Comparison of ENCODE assay signal across 8 cellular contexts in the genomic region with DNA sequence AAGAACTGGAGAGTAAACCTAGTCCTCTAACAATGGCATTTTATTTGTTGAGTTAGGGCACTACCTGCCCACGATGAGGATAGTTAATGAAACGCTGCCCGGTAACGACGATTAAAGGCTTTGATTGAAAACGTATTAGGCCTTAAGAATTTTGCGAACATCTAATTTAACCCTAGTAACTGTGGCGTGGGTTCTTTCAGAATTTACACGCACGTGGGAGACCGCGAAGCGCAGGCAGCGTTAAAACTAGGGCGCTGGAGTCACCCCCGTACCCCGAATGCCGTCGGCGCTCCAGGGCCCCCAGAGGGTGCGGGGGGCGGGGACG. TPM values are rescaled to one million over a fixed set of nuclear protein-coding genes. Genes with fewer than 3 reads are reported as not detected.
A peak's percentile ranks its signal among the peaks of the same experiment; 100 is the strongest.
DNase-seq lines count a peak whose midpoint lies in the region; ATAC-seq and TF ChIP-seq lines count a peak whose summit lies in the region.

No MANE protein-coding gene starts in this region.

- no peak for TF ChIP-seq CTCF in stomach (IDR thresholded peaks at IDR 0.05)

- ATAC-seq in HG03521 (IDR thresholded peaks at IDR 0.05; ENCODE audit: unreplicated experiment) = peak; percentile 28

- H3K4me3 ChIP-seq in adipocyte (ENCODE audit: low read length) (peak overlapping the region; percentile 98), iPS-20b (ENCODE audit: low read length) (peak overlapping the region; percentile 85), stomach (peak overlapping the region; percentile 77 to 93 (median 86))

- peaks cover 19% of the 10 kb centered on the region for H3K4me1 ChIP-seq in adipocyte (ENCODE audit: control insufficient read depth, insufficient read depth, low read length)
- H3K4me1 ChIP-seq in iPS-20b (ENCODE audit: insufficient read depth, low read length) = peaks cover 17% of the 10 kb centered on the region
- peaks cover 15 to 46% (median 33%) of the 10 kb centered on the region in 4 donors for H3K4me1 ChIP-seq in stomach

- TF ChIP-seq EP300 in stomach (IDR thresholded peaks at IDR 0.05) = no peak

- no peak overlapping the region for H3K27ac ChIP-seq in iPS-20b (ENCODE audit: low read length)
- peak overlapping the region; percentile 93 to 99 (median 98) for H3K27ac ChIP-seq in stomach

- H3K27me3 ChIP-seq in adipocyte (replicated peaks; ENCODE audit: control insufficient read depth, insufficient read depth, low read length) (no peaks in the 10 kb centered on the region), iPS-20b (ENCODE audit: insufficient read depth, low read length) (peaks cover 40% of the 10 kb centered on the region), stomach (no peaks in the 10 kb centered on the region)

- H3K36me3 ChIP-seq in adipocyte (ENCODE audit: control insufficient read depth, insufficient read depth, low read length, severe bottlenecking) = no peaks in the 10 kb centered on the region
- H3K36me3 ChIP-seq in iPS-20b (ENCODE audit: insufficient read depth, low read depth, low read length) = no peaks in the 10 kb centered on the region
- H3K36me3 ChIP-seq in stomach = no peaks in the 10 kb centered on the region

- 0 to 1% (median 1%) methylated on average over 22 to 23 of the region's 23 CpGs for WGBS in stomach, 5 donors

- TF ChIP-seq POLR2A in stomach (IDR thresholded peaks at IDR 0.05) = no peak

- peak overlapping the region; percentile 95 for H3K9ac ChIP-seq in adipocyte (ENCODE audit: low read length)
- peak overlapping the region; percentile 90 for H3K9ac ChIP-seq in iPS-20b (ENCODE audit: low read depth, low read length)

- DNase-seq in NCI-H748 treated with DMSO at 0.1 percent for 48 hours (lab: John Stamatoyannopoulos, UW) = peak; percentile 28
- no peak for DNase-seq in NCI-H748 (lab: John Stamatoyannopoulos, UW; ENCODE audit: unreplicated experiment)
- DNase-seq in adipocyte (ENCODE audit: low read depth) = no peak
- no peak for DNase-seq in stomach
- no peak for DNase-seq in ecto neural progenitor cell (ENCODE audit: low spot score)
- DNase-seq in DMS79 treated with DMSO at 0.1 percent for 48 hours (lab: John Stamatoyannopoulos, UW) = no peak

- intact Hi-C loops in stomach (cut with DNase I; ENCODE audit: low total_unique reads) = loop anchor here (10.0 kb wide), 1 partner anchor 80 kb away; the partner anchor contains the start of genes METTL4 and NDC80

- H3K9me3 ChIP-seq in adipocyte (ENCODE audit: control insufficient read depth, low read length) (no peaks in the 10 kb centered on the region), iPS-20b (ENCODE audit: insufficient read depth, low read depth, low read length) (no peaks in the 10 kb centered on the region), stomach (no peaks in the 10 kb centered on the region)

RNA-seq across cellular contexts. Expression of gene SMCHD1, which starts 0.7 kb away (rescaled TPM):
- 100 to 1,000 TPM in 3 of 5 donors, 10 to 100 TPM in 2; 53.6 to 377 (median 107) TPM for total RNA-seq in stomach
- 1 to 10 TPM; 5.0 to 8.1 (median 5.7) TPM for polyA plus RNA-seq in stomach
